28 cellular contexts compared by ENCODE assay signal in the genomic region with DNA sequence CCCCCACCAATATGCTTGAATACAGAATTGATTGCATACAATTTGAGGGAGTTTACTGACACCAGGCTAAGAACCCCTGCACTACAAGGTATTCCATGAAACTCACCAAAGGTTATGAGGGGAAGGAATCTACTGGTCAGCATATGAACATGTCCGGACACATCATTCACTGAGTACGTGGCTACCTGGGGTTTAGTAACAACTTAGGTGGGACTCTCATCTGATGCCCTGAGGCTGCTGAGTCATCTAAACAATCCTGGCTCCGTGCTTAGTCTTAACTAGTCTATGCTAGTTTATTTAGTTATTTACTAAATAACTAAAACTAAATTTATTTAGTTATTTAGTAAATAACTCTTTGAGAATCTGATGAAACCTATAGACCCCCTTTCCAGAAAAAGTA. TPM values are rescaled to one million over a fixed set of nuclear protein-coding genes. Genes with fewer than 3 reads are reported as not detected.
DNase-seq lines count a peak whose midpoint lies in the region; ATAC-seq and TF ChIP-seq lines count a peak whose summit lies in the region.
"Had no signal": no experiment of that assay in that cellular context is flagged by ENCODE, and none has a peak within 500 bp of the region (broad histone marks: within the 10 kb centered on the region; RNA-seq: fewer than 3 reads in every experiment).

No MANE protein-coding gene starts in this region.

- POLR2A ChIA-PET in WTC11 (lab: Charles Lee): no interaction called here

- TF ChIP-seq CTCF in WTC11 (IDR thresholded peaks at IDR 0.05) (no peak), fibroblast of villous mesenchyme (IDR thresholded peaks at IDR 0.05; ENCODE audit: insufficient read depth, low read depth, low read length) (no peak)

- H3K27me3 Mint-ChIP-seq in WTC11 (ENCODE audit: low read depth): no peaks in the 10 kb centered on the region
- H3K27me3 Mint-ChIP-seq: activated CD8-positive, alpha-beta T cell treated with anti-CD3 and anti-CD28 coated beads for 36 hours; activated naive CD8-positive, alpha-beta T cell treated with anti-CD3 and anti-CD28 coated beads, Interleukin-2, amount 10 ng/mL, durations not matched to agents 7 days and 5 days; naive B cell; progenitor cell of endocrine pancreas; stimulated activated naive B cell treated with anti-CD40 and anti-IgM and Interleukin-4, amounts not matched to agents 10 μg/mL and 1 μg/mL and 100 μg/mL, for 72 hours had no signal

- no peaks in the 10 kb centered on the region for H3K9me3 Mint-ChIP-seq in WTC11
- H3K9me3 Mint-ChIP-seq: activated CD8-positive, alpha-beta T cell treated with anti-CD3 and anti-CD28 coated beads for 36 hours; activated naive CD8-positive, alpha-beta T cell treated with anti-CD3 and anti-CD28 coated beads, Interleukin-2, amount 10 ng/mL, durations not matched to agents 7 days and 5 days; naive B cell; stimulated activated naive B cell treated with anti-CD40 and anti-IgM and Interleukin-4, amounts not matched to agents 10 μg/mL and 1 μg/mL and 100 μg/mL, for 72 hours had no signal

- ATAC-seq in WTC11 (no peak), HG03439 (IDR thresholded peaks at IDR 0.05; ENCODE audit: unreplicated experiment) (no peak), GM19395 (IDR thresholded peaks at IDR 0.05; ENCODE audit: unreplicated experiment) (no peak)
- ATAC-seq: activated CD8-positive, alpha-beta T cell treated with anti-CD3 and anti-CD28 coated beads for 36 hours; heart right ventricle; left colon; sciatic nerve; stimulated activated naive B cell treated with anti-CD40 and anti-IgM and Interleukin-4, amounts not matched to agents 10 μg/mL and 1 μg/mL and 100 μg/mL, for 72 hours had no signal

- peak overlapping the region; percentile 23; the same call in 1 of the 2 replicates for H3K27ac ChIP-seq in HUES6 (ENCODE audit: low read depth, low read length)
- peak overlapping the region in 11 of 21 experiments; percentile 4 to 88 (median 43) for H3K27ac ChIP-seq in skin epidermis
- H3K27ac ChIP-seq: C4-2B, neutrophil, suprapubic skin had no signal

- peaks cover 48% of the 10 kb centered on the region for H3K36me3 Mint-ChIP-seq in WTC11

- peaks cover 26% of the 10 kb centered on the region for H3K4me1 ChIP-seq in HUES6 (ENCODE audit: control insufficient read depth, insufficient read depth, low read length)

- CTCF ChIA-PET in WTC11 (lab: Charles Lee): no interaction called here

- H3K4me3 Mint-ChIP-seq in WTC11: no peak overlapping the region
- H3K4me3 Mint-ChIP-seq: activated CD8-positive, alpha-beta T cell treated with anti-CD3 and anti-CD28 coated beads for 36 hours; activated naive CD8-positive, alpha-beta T cell treated with anti-CD3 and anti-CD28 coated beads, Interleukin-2, amount 10 ng/mL, durations not matched to agents 7 days and 5 days; naive B cell; stimulated activated naive B cell treated with anti-CD40 and anti-IgM and Interleukin-4, amounts not matched to agents 10 μg/mL and 1 μg/mL and 100 μg/mL, for 72 hours had no signal

- no peaks in the 10 kb centered on the region for H3K9me3 ChIP-seq in HUES6 (ENCODE audit: control insufficient read depth, insufficient read depth, low read depth, low read length)
- H3K9me3 ChIP-seq: Caco-2, heart right ventricle, neutrophil, suprapubic skin had no signal

- DNase-seq in WTC11 (ENCODE audit: low spot score) (no peak), fibroblast of villous mesenchyme (ENCODE audit: low read depth) (peak; percentile 41), head of caudate nucleus (no peak), SK-N-DZ (ENCODE audit: low spot score) (no peak)
- DNase-seq: activated CD4-positive, alpha-beta T cell treated with anti-CD3 and anti-CD28 coated beads for 1 hour; activated CD8-positive, alpha-beta T cell treated with anti-CD3 and anti-CD28 coated beads for 36 hours; activated effector memory CD4-positive, alpha-beta T cell treated with Interleukin-2 at 50 U/mL for 16 hours; activated naive CD8-positive, alpha-beta T cell treated with anti-CD3 and anti-CD28 coated beads, Interleukin-2, amount 10 ng/mL, durations not matched to agents 7 days and 5 days; activated T-cell treated with anti-CD3 and anti-CD28 coated beads for 4 hours; Caco-2; DMS79 treated with DMSO at 0.1 percent for 48 hours; heart right ventricle; left colon; naive B cell; NCI-H1092 treated with DMSO at 0.1 percent for 48 hours; NCI-H1930; NCI-H524; stimulated activated CD4-positive, alpha-beta T cell treated with anti-CD3 and anti-CD28 coated beads, Interleukin-15, amount 100 ng/mL, for 24 hours; stimulated activated naive B cell treated with anti-CD40 and anti-IgM and Interleukin-4, amounts not matched to agents 10 μg/mL and 1 μg/mL and 100 μg/mL, for 72 hours had no signal

- H3K27ac Mint-ChIP-seq in WTC11: peak overlapping the region; percentile 68; the same call in 1 of the 2 replicates
- H3K27ac Mint-ChIP-seq: activated CD8-positive, alpha-beta T cell treated with anti-CD3 and anti-CD28 coated beads for 36 hours; activated naive CD8-positive, alpha-beta T cell treated with anti-CD3 and anti-CD28 coated beads, Interleukin-2, amount 10 ng/mL, durations not matched to agents 7 days and 5 days; progenitor cell of endocrine pancreas; stimulated activated naive B cell treated with anti-CD40 and anti-IgM and Interleukin-4, amounts not matched to agents 10 μg/mL and 1 μg/mL and 100 μg/mL, for 72 hours had no signal

- no peak overlapping the region for H3K4me3 ChIP-seq in HUES6 (ENCODE audit: low read depth, low read length)
- H3K4me3 ChIP-seq in fibroblast of villous mesenchyme (ENCODE audit: low read depth, low read length): no peak overlapping the region
- no peak overlapping the region for H3K4me3 ChIP-seq in skin epidermis
- H3K4me3 ChIP-seq: heart right ventricle, suprapubic skin had no signal

- no peak overlapping the region for H3K9ac ChIP-seq in HUES6 (ENCODE audit: low read length)

- H3K4me1 Mint-ChIP-seq in WTC11: peaks cover 29% of the 10 kb centered on the region

- intact Hi-C loops in head of caudate nucleus (cut with DNase I): no loop called here

- peaks cover 58% of the 10 kb centered on the region for H3K36me3 ChIP-seq in HUES6 (ENCODE audit: control insufficient read depth, insufficient read depth, low read length)
- H3K36me3 ChIP-seq: neutrophil had no signal

- no peaks in the 10 kb centered on the region for H3K27me3 ChIP-seq in HUES6 (ENCODE audit: control insufficient read depth, insufficient read depth, low read length)
- H3K27me3 ChIP-seq: heart right ventricle, neutrophil, suprapubic skin had no signal

TF ChIP-seq in WTC11, 78 proteins besides CTCF, POLR2A, EP300 and RAD21 (continues in another document):
- TF ChIP-seq TEAD1 (CRISPR knock-in tag; IDR thresholded peaks at IDR 0.05): no peak
- no peak for TF ChIP-seq CREM (CRISPR knock-in tag; IDR thresholded peaks at IDR 0.05)
- no peak for TF ChIP-seq ZNF423 (CRISPR knock-in tag; IDR thresholded peaks at IDR 0.05)
- TF ChIP-seq TP53 (CRISPR knock-in tag; IDR thresholded peaks at IDR 0.05): no peak
- no peak for TF ChIP-seq GRHL2 (CRISPR knock-in tag; IDR thresholded peaks at IDR 0.05; ENCODE audit: insufficient replicate concordance, severe bottlenecking)
- TF ChIP-seq NR1H2 (CRISPR knock-in tag; IDR thresholded peaks at IDR 0.05): no peak
- TF ChIP-seq ARID4B (CRISPR knock-in tag; IDR thresholded peaks at IDR 0.05; ENCODE audit: borderline replicate concordance): no peak
- TF ChIP-seq SMAD3 (CRISPR knock-in tag; IDR thresholded peaks at IDR 0.05; ENCODE audit: borderline replicate concordance): no peak

RNA-seq across cellular contexts. Expression of gene PI4K2A, which starts 11.3 kb away (rescaled TPM):
- total RNA-seq in WTC11 (2021): 18.6 to 19.6 TPM (median 19.5 TPM) in 3 replicates
- total RNA-seq in fibroblast of villous mesenchyme: 22.5 and 25.0 TPM in 2 replicates
- 26.0 and 31.6 TPM in 2 replicates for polyA plus RNA-seq in SK-N-DZ (2014; cell fraction: cytosol; rRNA removed)
- polyA plus RNA-seq in SK-N-DZ (2014; cell fraction: nucleus; rRNA removed): 15.4 and 15.8 TPM in 2 replicates

RNA-seq across cellular contexts. Expression of gene MORN4, which starts 18.5 kb away (rescaled TPM):
- 21.8 to 27.1 TPM (median 24.0 TPM) in 3 replicates for total RNA-seq in WTC11 (2021)
- total RNA-seq in fibroblast of villous mesenchyme: 4.2 and 5.6 TPM in 2 replicates
- polyA plus RNA-seq in SK-N-DZ (2014; cell fraction: cytosol; rRNA removed): 21.4 and 25.2 TPM in 2 replicates
- polyA plus RNA-seq in SK-N-DZ (2014; cell fraction: nucleus; rRNA removed): 7.0 and 20.4 TPM in 2 replicates

RNA-seq across cellular contexts. Expression of gene AVPI1, which starts 35.3 kb away (rescaled TPM):
- total RNA-seq in WTC11 (2021) (8.1 to 9.8 TPM (median 9.0 TPM) in 3 replicates), fibroblast of villous mesenchyme (12.5 and 19.6 TPM in 2 replicates)
- polyA plus RNA-seq in SK-N-DZ (2014; cell fraction: cytosol; rRNA removed): 8.0 and 9.5 TPM in 2 replicates
- 6.8 and 8.0 TPM in 2 replicates for polyA plus RNA-seq in SK-N-DZ (2014; cell fraction: nucleus; rRNA removed)
